8 cellular contexts compared by ENCODE assay signal in the genomic region with DNA sequence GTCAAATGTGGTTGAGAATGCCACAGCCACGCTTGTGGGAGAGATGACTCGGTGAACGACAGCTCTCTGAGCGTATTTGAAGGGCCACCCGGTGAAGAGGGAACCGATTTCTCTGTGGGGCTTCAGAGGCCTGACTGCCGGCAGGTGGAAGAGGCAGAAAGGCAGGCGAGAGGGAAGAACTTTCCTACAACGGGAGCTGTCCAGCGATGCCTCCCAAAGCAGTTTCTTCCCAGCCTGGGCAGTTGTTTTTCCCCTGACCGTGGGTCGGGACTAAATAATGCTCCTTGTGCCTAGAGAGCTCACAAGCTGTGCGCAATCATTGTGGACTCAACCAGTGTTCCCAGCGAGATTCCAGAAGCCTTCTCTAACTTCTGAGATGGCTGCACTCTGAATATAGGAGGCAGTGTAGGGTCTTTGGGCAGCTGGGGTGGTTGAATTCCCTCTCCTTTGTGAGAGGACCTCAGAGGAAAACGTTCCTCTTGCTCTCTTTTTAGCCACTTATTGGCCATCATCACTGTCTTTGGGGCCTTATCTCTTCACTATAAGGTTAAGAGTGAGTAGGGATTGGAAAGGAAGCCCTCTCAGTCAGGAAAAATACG. TPM values are rescaled to one million over a fixed set of nuclear protein-coding genes. Genes with fewer than 3 reads are reported as not detected.
A peak's percentile ranks its signal among the peaks of the same experiment; 100 is the strongest.
DNase-seq lines count a peak whose midpoint lies in the region; ATAC-seq and TF ChIP-seq lines count a peak whose summit lies in the region.

No MANE protein-coding gene starts in this region.

- intact Hi-C loops in sciatic nerve (cut with DNase I), result no loop called here

- H2AFZ ChIP-seq in MM.1S (ENCODE audit: low read length), result no peak overlapping the region

- H3K27ac ChIP-seq in MM.1S (ENCODE audit: low read length), result peak overlapping the region; percentile 91
- no peak overlapping the region for H3K27ac ChIP-seq in iPS DF 6.9 (ENCODE audit: low read length)

- no peaks in the 10 kb centered on the region for H3K9me2 ChIP-seq in MM.1S (replicated peaks; ENCODE audit: insufficient read depth, low read length)

- peaks cover 58% of the 10 kb centered on the region for H3K79me2 ChIP-seq in MM.1S (ENCODE audit: low read length)

- H3K27me3 ChIP-seq in BE2C (peaks cover 4% of the 10 kb centered on the region; the same call in 1 of the 2 replicates), MM.1S (replicated peaks; ENCODE audit: insufficient read depth, low read length) (no peaks in the 10 kb centered on the region), iPS DF 6.9 (ENCODE audit: control insufficient read depth, insufficient read depth, low read length) (no peaks in the 10 kb centered on the region)

- WGBS in iPS DF 6.9 (ENCODE audit: insufficient coverage, insufficient read length), result no CpG with 5 or more reads among the region's 16 CpGs

- H3K4me1 ChIP-seq in BE2C (no peaks in the 10 kb centered on the region), MM.1S (ENCODE audit: low read length) (peaks cover 19% of the 10 kb centered on the region), iPS DF 6.9 (ENCODE audit: control insufficient read depth, insufficient read depth, low read length) (no peaks in the 10 kb centered on the region)

- peak overlapping the region; percentile 99 for H3K9ac ChIP-seq in MM.1S (ENCODE audit: low read length)

- H3K4me3 ChIP-seq in BE2C (ENCODE audit: low read depth, low read length), result peak overlapping the region; percentile 79
- H3K4me3 ChIP-seq in MM.1S (ENCODE audit: low read length), result peak overlapping the region; percentile 98
- H3K4me3 ChIP-seq in iPS DF 6.9 (ENCODE audit: low read length), result peak overlapping the region; percentile 94

- peak; percentile 0 for ATAC-seq in GM18867 (IDR thresholded peaks at IDR 0.05; ENCODE audit: unreplicated experiment)
- peak; percentile 6 for ATAC-seq in sciatic nerve
- ATAC-seq in GM19035 (IDR thresholded peaks at IDR 0.05; ENCODE audit: unreplicated experiment), result no peak

- peaks cover 6% of the 10 kb centered on the region; the same call in 1 of the 2 replicates for H4K20me1 ChIP-seq in MM.1S (ENCODE audit: insufficient read depth, low read length)

- DNase-seq in BE2C (no peak), MM.1S (peak; percentile 20), astrocyte of the hippocampus (ENCODE audit: low read depth, low spot score) (peak; percentile 71), iPS DF 6.9 (ENCODE audit: low read depth, low spot score) (no peak), sciatic nerve (ENCODE audit: low spot score) (no peak), NCI-H1048 (lab: John Stamatoyannopoulos, UW) (no peak)

- no peaks in the 10 kb centered on the region for H3K36me3 ChIP-seq in BE2C
- no peaks in the 10 kb centered on the region for H3K36me3 ChIP-seq in MM.1S (replicated peaks; ENCODE audit: insufficient read depth, low read length)
- no peaks in the 10 kb centered on the region for H3K36me3 ChIP-seq in iPS DF 6.9 (ENCODE audit: control insufficient read depth, insufficient read depth, low read length)

- H3K9me3 ChIP-seq in BE2C (no peaks in the 10 kb centered on the region), MM.1S (replicated peaks; ENCODE audit: insufficient read depth, low read length) (no peaks in the 10 kb centered on the region), iPS DF 6.9 (ENCODE audit: control insufficient read depth, insufficient read depth, low read length) (no peaks in the 10 kb centered on the region)

- H3K4me2 ChIP-seq in MM.1S (ENCODE audit: low read depth, low read length), result peak overlapping the region; percentile 98

- no peak for TF ChIP-seq CTCF in BE2C (IDR thresholded peaks at IDR 0.05; ENCODE audit: low read depth, low read length)
- no peak; the same call in 1 of the 2 replicates for TF ChIP-seq CTCF in MM.1S (IDR thresholded peaks at IDR 0.05; ENCODE audit: low read length)

- peaks cover 33% of the 10 kb centered on the region for H3F3A ChIP-seq in MM.1S (ENCODE audit: insufficient read depth, low read length)

RNA-seq across cellular contexts. Expression of gene SEC11C, which starts 0.7 kb away (rescaled TPM):
- 45.3 TPM for polyA plus RNA-seq in BE2C (2012; ENCODE audit: insufficient read depth, insufficient read length, low read depth)
- 41.1 TPM for total RNA-seq in sciatic nerve

Comparison
In these comparisons a context has a peak if more than half of its experiments do, and no peak if none do; other contexts are left out.
1. DNase-seq: peak in MM.1S (single experiment) and astrocyte of the hippocampus (single experiment); none in BE2C (single experiment), iPS DF 6.9 (single experiment), sciatic nerve (single experiment) and NCI-H1048 (single experiment).
2. Peak in every context shown above with its lines, with median percentiles within 50 percentile points of each other: H3K4me3 ChIP-seq.